Comparison of ENCODE assay signal across 16 cellular contexts in genomic region chr1:1084028-1084371, GRCh38. TPM values are rescaled to one million over a fixed set of nuclear protein-coding genes. Genes with fewer than 3 reads are reported as not detected.
"Had no signal": no experiment of that assay in that cellular context is flagged by ENCODE, and none has a peak within 500 bp of the region (broad histone marks: within the 10 kb centered on the region; RNA-seq: fewer than 3 reads in every experiment).

No MANE protein-coding gene starts in this region.

- H3K9me3 ChIP-seq: breast epithelium, right lobe of liver, suprapubic skin had no signal

- DNase-seq: activated CD4-positive, alpha-beta T cell treated with anti-CD3 and anti-CD28 coated beads, Interleukin-2, amount 10 ng/mL, durations not matched to agents 24 days and 14 days; anterior cingulate cortex; naive B cell; stimulated activated CD4-positive, alpha-beta T cell treated with anti-CD3 and anti-CD28 coated beads, Interleukin-2, amount 100 ng/mL, for 24 hours; stimulated activated naive CD4-positive, alpha-beta T cell had no signal

- H3K4me3 Mint-ChIP-seq: activated CD4-positive, alpha-beta T cell treated with anti-CD3 and anti-CD28 coated beads, Interleukin-2, amount 10 ng/mL, durations not matched to agents 24 days and 14 days; activated naive CD4-positive, alpha-beta T cell treated with anti-CD3 and anti-CD28 coated beads, Interleukin-2, amount 50 U/mL, for 24 hours; naive B cell had no signal

- FAIRE-seq: endometrium had no signal

- H3K27ac ChIP-seq: breast epithelium, dorsolateral prefrontal cortex, right lobe of liver, suprapubic skin had no signal

- H3K27me3 ChIP-seq: breast epithelium, right lobe of liver had no signal

- H3K36me3 Mint-ChIP-seq: activated naive CD4-positive, alpha-beta T cell treated with anti-CD3 and anti-CD28 coated beads, Interleukin-2, amount 50 U/mL, for 24 hours; naive B cell had no signal

- H3K4me3 ChIP-seq: breast epithelium, dorsolateral prefrontal cortex, lung, right lobe of liver, suprapubic skin had no signal

- H3K4me1 Mint-ChIP-seq: activated CD4-positive, alpha-beta T cell treated with anti-CD3 and anti-CD28 coated beads, Interleukin-2, amount 10 ng/mL, durations not matched to agents 24 days and 14 days; activated naive CD4-positive, alpha-beta T cell treated with anti-CD3 and anti-CD28 coated beads, Interleukin-2, amount 50 U/mL, for 24 hours had no signal

- H3K27ac Mint-ChIP-seq: activated CD4-positive, alpha-beta T cell treated with anti-CD3 and anti-CD28 coated beads, Interleukin-2, amount 10 ng/mL, durations not matched to agents 24 days and 14 days; activated naive CD4-positive, alpha-beta T cell treated with anti-CD3 and anti-CD28 coated beads, Interleukin-2, amount 50 U/mL, for 24 hours; naive B cell had no signal

- H3K9me3 Mint-ChIP-seq: activated CD4-positive, alpha-beta T cell treated with anti-CD3 and anti-CD28 coated beads, Interleukin-2, amount 10 ng/mL, durations not matched to agents 24 days and 14 days; activated naive CD4-positive, alpha-beta T cell treated with anti-CD3 and anti-CD28 coated beads, Interleukin-2, amount 50 U/mL, for 24 hours; naive B cell had no signal

- H3K27me3 Mint-ChIP-seq: activated naive CD4-positive, alpha-beta T cell treated with anti-CD3 and anti-CD28 coated beads, Interleukin-2, amount 50 U/mL, for 24 hours; naive B cell had no signal

- ATAC-seq: esophagus mucosa, right lobe of liver, SK-N-SH treated with all-trans-retinoic acid at 6 μM for 48 hours had no signal

RNA-seq across cellular contexts. Expression of gene RNF223, which starts 9.9 kb away (rescaled TPM):
- total RNA-seq: activated CD4-positive, alpha-beta T cell treated with anti-CD3 and anti-CD28 coated beads, Interleukin-2, amount 10 ng/mL, durations not matched to agents 24 days and 14 days; glomerular endothelial cell; right lobe of liver; T-helper 1 cell treated with Interleukin-12 subunit alpha and Interleukin-12 subunit beta and Interleukin-4 antibody, amounts not matched to agents 30 ng/mL and 1 ng/mL, for 36 hours had no signal
